3 cellular contexts compared by ENCODE assay signal in genomic region chr6:32705164-32705563, GRCh38. TPM values are rescaled to one million over a fixed set of nuclear protein-coding genes. Genes with fewer than 3 reads are reported as not detected.
"Had no signal": no experiment of that assay in that cellular context is flagged by ENCODE, and none has a peak within 500 bp of the region (broad histone marks: within the 10 kb centered on the region; RNA-seq: fewer than 3 reads in every experiment).

No MANE protein-coding gene starts in this region.

RNA-seq across cellular contexts. Expression of gene HLA-DQA2, which starts 36.0 kb away (rescaled TPM):
- total RNA-seq: temporal lobe, testis had no signal
- polyA plus RNA-seq: urinary bladder had no signal

RNA-seq across cellular contexts. Expression of gene HLA-DQB1, which starts 38.7 kb away (rescaled TPM):
- total RNA-seq: temporal lobe had no signal

RNA-seq across cellular contexts. Expression of gene HLA-DQB2, which starts 58.2 kb away (rescaled TPM):
- total RNA-seq: temporal lobe had no signal
